ENCODE assay signal across 11 cellular contexts in the genomic region with DNA sequence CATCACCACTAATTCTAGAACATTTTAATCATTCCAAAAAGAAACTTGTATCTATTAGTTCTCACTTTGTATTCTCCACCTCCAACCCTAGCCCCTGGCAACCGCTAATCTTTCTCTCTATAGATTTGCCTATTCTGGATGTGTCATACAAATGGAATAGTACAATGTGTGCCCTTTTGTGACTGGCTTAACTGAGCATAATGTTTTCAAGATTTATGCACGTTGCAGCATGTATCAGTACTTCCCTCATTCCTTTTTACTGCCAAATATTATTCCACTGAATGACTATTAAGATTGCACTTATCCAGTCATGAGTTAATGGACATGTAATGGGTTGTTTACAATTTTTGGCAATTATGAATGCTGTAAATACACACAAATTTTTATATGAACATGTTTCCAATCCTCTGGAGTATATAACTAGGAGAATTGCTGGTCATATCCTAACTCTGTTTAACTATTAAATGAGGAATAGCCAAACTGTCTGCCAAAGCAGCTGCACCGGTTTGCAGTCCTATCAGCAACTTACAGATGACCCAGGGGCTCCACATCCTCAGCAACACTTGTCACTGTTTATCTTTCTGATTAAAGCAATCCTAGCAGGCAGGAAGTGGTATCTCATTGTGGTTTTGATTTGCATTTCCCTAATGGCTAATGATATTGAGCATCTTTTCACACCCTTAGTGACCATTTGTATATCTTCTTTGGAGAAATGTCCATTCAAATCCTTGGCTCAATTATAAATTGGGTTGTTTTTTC. TPM values are rescaled to one million over a fixed set of nuclear protein-coding genes. Genes with fewer than 3 reads are reported as not detected.
DNase-seq lines count a peak whose midpoint lies in the region; ATAC-seq and TF ChIP-seq lines count a peak whose summit lies in the region.
"Had no signal": no experiment of that assay in that cellular context is flagged by ENCODE, and none has a peak within 500 bp of the region (broad histone marks: within the 10 kb centered on the region; RNA-seq: fewer than 3 reads in every experiment).

No MANE protein-coding gene starts in this region.

- DNase-seq in activated naive CD8-positive, alpha-beta T cell treated with anti-CD3 and anti-CD28 coated beads, Interleukin-2, amount 10 ng/mL, durations not matched to agents 7 days and 5 days: no peak
- no peak for DNase-seq in activated naive CD8-positive, alpha-beta T cell treated with anti-CD3 and anti-CD28 coated beads, Interleukin-2, amount 50 U/mL, for 24 hours
- peak; percentile 36 for DNase-seq in NB4 (ENCODE audit: low read depth)
- DNase-seq in naive thymus-derived CD4-positive, alpha-beta T cell: no peak
- DNase-seq in CD1c-positive myeloid dendritic cell (ENCODE audit: extremely low spot score): no peak
- no peak for DNase-seq in endothelial cell (ENCODE audit: low spot score)
- no peak for DNase-seq in CD14-positive monocyte (ENCODE audit: low spot score)
- DNase-seq: NCI-H446 had no signal

- no peaks in the 10 kb centered on the region for H3K27me3 ChIP-seq in naive thymus-derived CD4-positive, alpha-beta T cell (ENCODE audit: control insufficient read depth in 2 of 2, insufficient read depth in 2 of 2, low read length in 2 of 2)
- H3K27me3 ChIP-seq: neutrophil had no signal

- H3K9me3 ChIP-seq in naive thymus-derived CD4-positive, alpha-beta T cell (ENCODE audit: control insufficient read depth in 2 of 3, low read length in 3 of 3): peaks cover 0 to 3% (median 0%) of the 10 kb centered on the region in 3 experiments
- H3K9me3 ChIP-seq: neutrophil had no signal

- no peaks in the 10 kb centered on the region for H3K27me3 Mint-ChIP-seq in activated naive CD8-positive, alpha-beta T cell treated with anti-CD3 and anti-CD28 coated beads, Interleukin-2, amount 10 ng/mL, durations not matched to agents 7 days and 5 days
- H3K27me3 Mint-ChIP-seq in activated naive CD8-positive, alpha-beta T cell treated with anti-CD3 and anti-CD28 coated beads, Interleukin-2, amount 50 U/mL, for 24 hours: no peaks in the 10 kb centered on the region
- H3K27me3 Mint-ChIP-seq in naive thymus-derived CD4-positive, alpha-beta T cell: no peaks in the 10 kb centered on the region
- H3K27me3 Mint-ChIP-seq in endothelial cell (ENCODE audit: unreplicated experiment) (no peaks in the 10 kb centered on the region), CD14-positive monocyte (ENCODE audit: low read depth in 3 of 3) (no peaks in the 10 kb centered on the region)

- H3K36me3 ChIP-seq in naive thymus-derived CD4-positive, alpha-beta T cell (ENCODE audit: control insufficient read depth in 2 of 3, insufficient read depth in 3 of 3, low read length in 3 of 3): no peaks in the 10 kb centered on the region

- CTCF ChIA-PET in naive thymus-derived CD4-positive, alpha-beta T cell (lab: Charles Lee): no interaction called here

- H3K27ac ChIP-seq in naive thymus-derived CD4-positive, alpha-beta T cell (ENCODE audit: low read depth, low read length): no peak overlapping the region
- H3K27ac ChIP-seq: neutrophil had no signal

- ATAC-seq in activated naive CD8-positive, alpha-beta T cell treated with anti-CD3 and anti-CD28 coated beads, Interleukin-2, amount 10 ng/mL, durations not matched to agents 7 days and 5 days (ENCODE audit: low read depth): peak; percentile 70
- no peak for ATAC-seq in activated naive CD8-positive, alpha-beta T cell treated with anti-CD3 and anti-CD28 coated beads, Interleukin-2, amount 50 U/mL, for 24 hours
- ATAC-seq in HG02763 (IDR thresholded peaks at IDR 0.05; ENCODE audit: unreplicated experiment): peak; percentile 64
- ATAC-seq in naive thymus-derived CD4-positive, alpha-beta T cell: peak; percentile 47

- intact Hi-C loops in naive thymus-derived CD4-positive, alpha-beta T cell (cut with micrococcal nuclease): no loop called here
- intact Hi-C loops in CD14-positive monocyte (cut with micrococcal nuclease): no loop called here

- no peak overlapping the region for H3K27ac Mint-ChIP-seq in activated naive CD8-positive, alpha-beta T cell treated with anti-CD3 and anti-CD28 coated beads, Interleukin-2, amount 10 ng/mL, durations not matched to agents 7 days and 5 days
- H3K27ac Mint-ChIP-seq in activated naive CD8-positive, alpha-beta T cell treated with anti-CD3 and anti-CD28 coated beads, Interleukin-2, amount 50 U/mL, for 24 hours: no peak overlapping the region
- H3K27ac Mint-ChIP-seq in naive thymus-derived CD4-positive, alpha-beta T cell: peak overlapping the region in 3 of 9 donors; percentile 8 to 59 (median 42)
- H3K27ac Mint-ChIP-seq in endothelial cell (ENCODE audit: unreplicated experiment) (no peak overlapping the region), CD14-positive monocyte (no peak overlapping the region)

- TF ChIP-seq CTCF in NB4 (IDR thresholded peaks at IDR 0.05; ENCODE audit: low read depth, low read length) (no peak), endothelial cell (IDR thresholded peaks at IDR 0.05; ENCODE audit: unreplicated experiment) (no peak), CD14-positive monocyte (IDR thresholded peaks at IDR 0.05) (no peak)

- no peak overlapping the region for H3K4me3 Mint-ChIP-seq in activated naive CD8-positive, alpha-beta T cell treated with anti-CD3 and anti-CD28 coated beads, Interleukin-2, amount 10 ng/mL, durations not matched to agents 7 days and 5 days
- no peak overlapping the region for H3K4me3 Mint-ChIP-seq in activated naive CD8-positive, alpha-beta T cell treated with anti-CD3 and anti-CD28 coated beads, Interleukin-2, amount 50 U/mL, for 24 hours
- H3K4me3 Mint-ChIP-seq in naive thymus-derived CD4-positive, alpha-beta T cell: no peak overlapping the region
- H3K4me3 Mint-ChIP-seq in endothelial cell (ENCODE audit: unreplicated experiment) (no peak overlapping the region), CD14-positive monocyte (no peak overlapping the region)
- H3K4me3 Mint-ChIP-seq: GM23338 had no signal

- POLR2A ChIA-PET in activated naive CD8-positive, alpha-beta T cell treated with anti-CD3 and anti-CD28 coated beads, Interleukin-2, amount 10 ng/mL, durations not matched to agents 7 days and 5 days (lab: Charles Lee): interaction anchor here (1.0 kb wide), 1 partner anchor 27 kb away, joined by 3 read pairs; no protein-coding TSS in a partner anchor
- POLR2A ChIA-PET in naive thymus-derived CD4-positive, alpha-beta T cell (lab: Charles Lee): no interaction called here

- no peaks in the 10 kb centered on the region for H3K9me3 Mint-ChIP-seq in activated naive CD8-positive, alpha-beta T cell treated with anti-CD3 and anti-CD28 coated beads, Interleukin-2, amount 10 ng/mL, durations not matched to agents 7 days and 5 days
- H3K9me3 Mint-ChIP-seq in activated naive CD8-positive, alpha-beta T cell treated with anti-CD3 and anti-CD28 coated beads, Interleukin-2, amount 50 U/mL, for 24 hours: no peaks in the 10 kb centered on the region
- H3K9me3 Mint-ChIP-seq in naive thymus-derived CD4-positive, alpha-beta T cell: peaks cover 0 to 10% (median 2%) of the 10 kb centered on the region in 11 donors
- H3K9me3 Mint-ChIP-seq in endothelial cell (ENCODE audit: unreplicated experiment) (no peaks in the 10 kb centered on the region), CD14-positive monocyte (peaks cover 0 to 13% (median 7%) of the 10 kb centered on the region in 7 donors)
- H3K9me3 Mint-ChIP-seq: GM23338 had no signal

- H3K36me3 Mint-ChIP-seq in activated naive CD8-positive, alpha-beta T cell treated with anti-CD3 and anti-CD28 coated beads, Interleukin-2, amount 10 ng/mL, durations not matched to agents 7 days and 5 days: peaks cover 28% of the 10 kb centered on the region
- H3K36me3 Mint-ChIP-seq in activated naive CD8-positive, alpha-beta T cell treated with anti-CD3 and anti-CD28 coated beads, Interleukin-2, amount 50 U/mL, for 24 hours (ENCODE audit: low read depth): peaks cover 7% of the 10 kb centered on the region
- peaks cover 0 to 13% (median 4%) of the 10 kb centered on the region in 5 donors for H3K36me3 Mint-ChIP-seq in naive thymus-derived CD4-positive, alpha-beta T cell
- H3K36me3 Mint-ChIP-seq in endothelial cell (ENCODE audit: low read depth, unreplicated experiment) (peaks cover 4% of the 10 kb centered on the region), CD14-positive monocyte (peaks cover 15 to 17% of the 10 kb centered on the region in 2 donors)

- no peak for TF ChIP-seq POLR2A in NB4 (IDR thresholded peaks at IDR 0.05; ENCODE audit: extremely low read depth, insufficient read length)

- peaks cover 7 to 14% of the 10 kb centered on the region in 2 donors for H3K4me1 ChIP-seq in naive thymus-derived CD4-positive, alpha-beta T cell (ENCODE audit: control insufficient read depth in 2 of 2, insufficient read depth in 2 of 2, low read length in 2 of 2)

- H3K4me1 Mint-ChIP-seq in activated naive CD8-positive, alpha-beta T cell treated with anti-CD3 and anti-CD28 coated beads, Interleukin-2, amount 10 ng/mL, durations not matched to agents 7 days and 5 days: peaks cover 22% of the 10 kb centered on the region
- H3K4me1 Mint-ChIP-seq in activated naive CD8-positive, alpha-beta T cell treated with anti-CD3 and anti-CD28 coated beads, Interleukin-2, amount 50 U/mL, for 24 hours: peaks cover 35% of the 10 kb centered on the region
- H3K4me1 Mint-ChIP-seq in naive thymus-derived CD4-positive, alpha-beta T cell: peaks cover 3 to 23% (median 15%) of the 10 kb centered on the region in 7 donors
- H3K4me1 Mint-ChIP-seq in endothelial cell (ENCODE audit: unreplicated experiment) (peaks cover 28% of the 10 kb centered on the region), CD14-positive monocyte (peaks cover 13% of the 10 kb centered on the region)

- no peak overlapping the region for H3K4me3 ChIP-seq in NB4 (ENCODE audit: low read depth, low read length)
- no peak overlapping the region for H3K4me3 ChIP-seq in naive thymus-derived CD4-positive, alpha-beta T cell (ENCODE audit: low read length)
- H3K4me3 ChIP-seq: GM23338 had no signal

RNA-seq across cellular contexts. Expression of gene DCUN1D1, which starts 42.9 kb away (rescaled TPM):
- total RNA-seq in activated naive CD8-positive, alpha-beta T cell treated with anti-CD3 and anti-CD28 coated beads, Interleukin-2, amount 10 ng/mL, durations not matched to agents 7 days and 5 days: 10 to 100 TPM; 68.2 to 69.7 TPM
- total RNA-seq in naive thymus-derived CD4-positive, alpha-beta T cell: 10 to 100 TPM; 23.7 to 53.0 (median 34.0) TPM
- 10 to 100 TPM; 22.2 to 23.9 TPM for polyA plus RNA-seq in naive thymus-derived CD4-positive, alpha-beta T cell
- total RNA-seq in endothelial cell (ENCODE audit: unreplicated experiment): 48.1 TPM
- 10 to 100 TPM; 26.9 to 37.6 TPM for polyA plus RNA-seq in CD14-positive monocyte
